Comparison of ENCODE assay signal across 33 cellular contexts in the genomic region with DNA sequence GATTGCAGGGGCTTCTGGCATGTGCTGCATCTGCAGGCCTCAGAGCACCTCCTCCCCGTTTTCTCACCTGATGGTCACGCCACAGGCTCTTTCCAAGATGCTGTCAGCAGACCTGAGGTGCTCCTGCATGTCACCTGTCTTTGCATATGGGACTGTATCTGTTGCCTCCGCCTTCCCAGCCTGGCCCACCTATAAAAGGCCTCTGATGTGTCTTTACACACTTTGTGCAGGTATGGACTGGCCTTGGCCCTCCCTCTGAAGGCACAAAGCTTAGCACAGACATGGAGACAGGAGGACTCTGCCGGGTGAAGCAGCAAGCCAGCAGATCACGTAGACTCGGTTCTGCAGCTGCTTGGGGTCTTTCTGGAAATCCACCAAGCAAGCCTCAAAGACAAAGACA.
"Had no signal": no experiment of that assay in that cellular context is flagged by ENCODE, and none has a peak within 500 bp of the region (broad histone marks: within the 10 kb centered on the region; RNA-seq: fewer than 3 reads in every experiment).

No MANE protein-coding gene starts in this region.

- DNase-seq: activated CD4-positive, alpha-beta memory T cell treated with anti-CD3 and anti-CD28 coated beads for 36 hours; activated CD4-positive, alpha-beta T cell treated with anti-CD3 and anti-CD28 coated beads for 36 hours; activated CD4-positive, alpha-beta T cell treated with anti-CD3 and anti-CD28 coated beads, Interleukin-2, amount 10 ng/mL, durations not matched to agents 24 days and 14 days; activated CD4-positive, CD25-positive, alpha-beta regulatory T cell; activated CD4-positive, CD25-positive, alpha-beta regulatory T cell treated with anti-CD3 and anti-CD28 coated beads, Interleukin-2, amount 50 U/mL, for 72 hours; activated CD8-positive, alpha-beta memory T cell treated with anti-CD3 and anti-CD28 coated beads, Interleukin-2, amount 10 ng/mL, durations not matched to agents 7 days and 5 days; activated CD8-positive, alpha-beta memory T cell treated with anti-CD3 and anti-CD28 coated beads, Interleukin-2, amount 50 U/mL, for 4 hours; activated CD8-positive, alpha-beta T cell treated with anti-CD3 and anti-CD28 coated beads, Interleukin-2, amount 10 ng/mL, durations not matched to agents 7 days and 5 days; activated effector memory CD4-positive, alpha-beta T cell treated with anti-CD3 and anti-CD28 coated beads, Interleukin-2, amount 50 U/mL, for 16 hours; activated naive CD4-positive, alpha-beta T cell; activated naive CD4-positive, alpha-beta T cell treated with anti-CD3 and anti-CD28 coated beads, Interleukin-2, amount 10 ng/mL, durations not matched to agents 7 days and 5 days; activated naive CD8-positive, alpha-beta T cell treated with anti-CD3 and anti-CD28 coated beads, Interleukin-2, amount 10 ng/mL, durations not matched to agents 7 days and 5 days; activated T-cell treated with anti-CD3 and anti-CD28 coated beads, Interleukin-2, amount 50 U/mL, for 1 hour; activated T-cell treated with anti-CD3 and anti-CD28 coated beads, Interleukin-2, amount 50 U/mL, for 48 hours; central memory CD4-positive, alpha-beta T cell; cerebellar nuclear complex; dermis blood vessel endothelial cell; effector CD4-positive, alpha-beta T cell; effector memory CD8-positive, alpha-beta T cell; erythroblast; foreskin keratinocyte; gastrocnemius medialis; glutamatergic neuron; T-helper 1 cell; T-helper 17 cell; T1000; WERI-Rb-1 had no signal

- H3K27me3 ChIP-seq: ascending aorta, foreskin keratinocyte, gastrocnemius medialis had no signal

- H3K27ac ChIP-seq: ascending aorta, breast epithelium, cardiac muscle cell, coronary artery, esophagus muscularis mucosa, foreskin keratinocyte, gastrocnemius medialis, WERI-Rb-1 had no signal

- H3K4me3 ChIP-seq: ascending aorta, breast epithelium, cardiac muscle cell, coronary artery, esophagus muscularis mucosa, gastrocnemius medialis had no signal

- ATAC-seq: activated CD4-positive, alpha-beta T cell treated with anti-CD3 and anti-CD28 coated beads for 36 hours; activated CD8-positive, alpha-beta memory T cell treated with anti-CD3 and anti-CD28 coated beads, Interleukin-2, amount 10 ng/mL, durations not matched to agents 7 days and 5 days; activated CD8-positive, alpha-beta T cell treated with anti-CD3 and anti-CD28 coated beads, Interleukin-2, amount 10 ng/mL, durations not matched to agents 7 days and 5 days; activated naive CD4-positive, alpha-beta T cell treated with anti-CD3 and anti-CD28 coated beads, Interleukin-2, amount 50 U/mL, for 72 hours; effector memory CD8-positive, alpha-beta T cell; foreskin keratinocyte; gastrocnemius medialis; T-helper 17 cell had no signal

- H3K4me1 ChIP-seq: ascending aorta, breast epithelium, esophagus muscularis mucosa, foreskin keratinocyte, gastrocnemius medialis had no signal

- H3K36me3 ChIP-seq: ascending aorta, breast epithelium, cardiac muscle cell, esophagus muscularis mucosa, gastrocnemius medialis, WERI-Rb-1 had no signal

- H3K9me3 ChIP-seq: ascending aorta, gastrocnemius medialis had no signal
